8 cellular contexts compared by ENCODE assay signal in the genomic region with DNA sequence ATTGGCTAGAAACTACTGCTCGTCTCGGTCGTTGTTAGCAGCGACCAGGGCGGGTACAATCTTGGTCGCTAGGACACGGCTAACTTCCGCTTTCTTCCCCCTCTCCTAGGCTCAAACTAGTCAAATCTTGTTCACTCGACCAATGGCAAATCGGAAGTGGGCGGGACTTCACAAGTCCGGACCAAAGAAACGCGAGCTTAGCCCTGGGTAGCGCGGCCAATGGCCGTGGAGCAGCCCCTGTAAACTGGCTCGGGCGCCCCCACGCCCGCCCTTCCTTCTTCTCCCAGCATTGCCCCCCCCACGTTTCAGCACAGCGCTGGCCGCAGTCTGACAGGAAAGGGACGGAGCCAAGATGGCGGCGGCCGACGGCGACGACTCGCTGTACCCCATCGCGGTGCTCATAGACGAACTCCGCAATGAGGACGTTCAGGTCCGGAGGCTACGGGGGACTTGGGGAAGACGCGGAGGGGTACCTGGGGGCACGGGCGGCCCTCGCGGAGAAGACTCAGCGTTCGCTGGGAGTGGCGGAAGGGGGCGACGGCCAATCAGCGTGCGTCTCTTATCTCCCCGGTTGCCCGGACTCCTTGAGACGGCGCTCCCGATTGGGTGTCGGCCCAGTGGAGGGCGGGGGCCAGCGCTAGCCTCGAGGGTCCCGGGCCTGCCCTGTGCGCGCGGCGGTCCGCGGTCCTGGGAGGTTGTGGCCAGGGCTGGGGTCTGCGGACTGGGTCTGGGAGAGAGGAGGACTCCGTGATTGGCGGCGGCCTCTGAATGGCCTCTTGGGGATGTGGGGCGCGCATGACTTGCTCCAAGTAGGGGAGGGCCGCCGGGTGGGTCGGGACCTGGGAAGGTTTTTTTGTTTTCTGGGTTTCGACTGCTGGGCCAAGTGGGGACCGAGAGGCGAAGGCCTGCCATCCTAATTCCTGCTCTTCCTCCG. TPM values are rescaled to one million over a fixed set of nuclear protein-coding genes. Genes with fewer than 3 reads are reported as not detected.
DNase-seq lines count a peak whose midpoint lies in the region; ATAC-seq and TF ChIP-seq lines count a peak whose summit lies in the region.

TSS of gene PPP2R1A (plus strand) at position 308 of the 934 bp plus-strand sequence. CDS start at position 353, 45 bp downstream.

- peak; percentile 67 to 94 (median 74) for TF ChIP-seq POLR2A in spleen (IDR thresholded peaks at IDR 0.05)

- peak; percentile 100 for DNase-seq in AG09309 (ENCODE audit: low read depth)
- peak; percentile 100 for DNase-seq in NCI-H446 (lab: John Stamatoyannopoulos, UW)
- DNase-seq in activated CD4-positive, CD25-positive, alpha-beta regulatory T cell treated with anti-CD3 and anti-CD28 coated beads, Interleukin-2, amount 50 U/mL, for 16 hours (ENCODE audit: low read depth, low spot score), result peak; percentile 98
- DNase-seq in central memory CD8-positive, alpha-beta T cell (ENCODE audit: low spot score in 2 of 2), result peak; percentile 98 to 99
- DNase-seq in inferior parietal cortex (ENCODE audit: extremely low spot score), result peak; percentile 100
- DNase-seq in spleen, result peak; percentile 99

- H3K4me1 Mint-ChIP-seq in central memory CD8-positive, alpha-beta T cell, result peaks cover 46% of the 10 kb centered on the region

- H3K27me3 ChIP-seq in spleen (replicated peaks in 1 of 7), result no peaks in the 10 kb centered on the region

- H3K4me3 ChIP-seq in AG09309 (ENCODE audit: control insufficient read depth, low read depth, low read length) (peak within 1 kb of the TSS; percentile 83), spleen (peak within 1 kb of the TSS; percentile 71 to 92 (median 83))

- no peaks in the 10 kb centered on the region for H3K27me3 Mint-ChIP-seq in central memory CD8-positive, alpha-beta T cell

- peaks cover 36 to 58% (median 49%) of the 10 kb centered on the region in 6 donors for H3K4me1 ChIP-seq in spleen

- peak within 1 kb of the TSS; percentile 98 for H3K4me3 Mint-ChIP-seq in central memory CD8-positive, alpha-beta T cell

- peak within 1 kb of the TSS; percentile 99 for H3K27ac Mint-ChIP-seq in central memory CD8-positive, alpha-beta T cell (ENCODE audit: low read depth)

- peak within 1 kb of the TSS; percentile 96 to 100 (median 99) for H3K27ac ChIP-seq in spleen

- H3K36me3 ChIP-seq in spleen, result peaks cover 0 to 29% (median 9%) of the 10 kb centered on the region in 6 donors

- no peaks in the 10 kb centered on the region for H3K9me3 Mint-ChIP-seq in central memory CD8-positive, alpha-beta T cell

- intact Hi-C loops in spleen (cut with DNase I; ENCODE audit: low total_unique reads), result loop anchor here (5.0 kb wide), 1 partner anchor 48 kb away; no protein-coding TSS in a partner anchor

- peak; percentile 91 for ATAC-seq in GM19025 (IDR thresholded peaks at IDR 0.05; ENCODE audit: low read depth, unreplicated experiment)
- peak; percentile 88 for ATAC-seq in HG03342 (IDR thresholded peaks at IDR 0.05; ENCODE audit: unreplicated experiment)
- ATAC-seq in central memory CD8-positive, alpha-beta T cell (replicated peaks; ENCODE audit: extremely low read depth, poor library complexity, severe bottlenecking), result peak; percentile 92

- peaks cover 27% of the 10 kb centered on the region for H3K36me3 Mint-ChIP-seq in central memory CD8-positive, alpha-beta T cell (ENCODE audit: insufficient read depth)

- TF ChIP-seq CTCF in AG09309 (IDR thresholded peaks at IDR 0.05; ENCODE audit: control insufficient read depth, insufficient read depth, low read depth, low read length, missing control alignments) (no peak), spleen (IDR thresholded peaks at IDR 0.05 in 8 of 11, conservative IDR thresholded peaks at IDR 0.05 in 3 of 11) (peak in 2 of 11 experiments; percentile 16 to 19)

- 0 to 1% (median 1%) methylated on average over 47 to 81 of the region's 81 CpGs for WGBS in spleen, 5 donors

- H3K9me3 ChIP-seq in spleen, result no peaks in the 10 kb centered on the region

RNA-seq across cellular contexts. Expression of gene PPP2R1A, which starts in this region (rescaled TPM):
- 100 to 1,000 TPM; 148 to 200 (median 178) TPM for total RNA-seq in spleen
- polyA plus RNA-seq in spleen, result 100 to 1,000 TPM in 1 of 3 donors, 10 to 100 TPM in 2; 81.1 to 103 (median 99.2) TPM

Comparison
In these comparisons a context has a peak if more than half of its experiments do, and no peak if none do; other contexts are left out.
1. Peak in every context shown above with its lines: DNase-seq, ATAC-seq, H3K4me3 ChIP-seq and H3K27ac ChIP-seq.